In genomic region chr2:34815052-34815741, GRCh38 we compare ENCODE assay signal across 17 cellular contexts.
DNase-seq lines count a peak whose midpoint lies in the region; TF ChIP-seq lines count a peak whose summit lies in the region.
"Had no signal": no experiment of that assay in that cellular context is flagged by ENCODE, and none has a peak within 500 bp of the region (broad histone marks: within the 10 kb centered on the region; RNA-seq: fewer than 3 reads in every experiment).

No MANE protein-coding gene starts in this region.

- H4K20me1 ChIP-seq in smooth muscle cell (ENCODE audit: low read depth): no peaks in the 10 kb centered on the region
- H4K20me1 ChIP-seq: BLaER1 treated with 17β-estradiol and CSF1 and Interleukin-3, amounts not matched to agents 10 nM and 100 nM had no signal

- no peaks in the 10 kb centered on the region for H3K79me2 ChIP-seq in smooth muscle cell (ENCODE audit: low read depth)

- TF ChIP-seq CTCF in 22Rv1 (IDR thresholded peaks at IDR 0.05) (no peak), endodermal cell (conservative IDR thresholded peaks at IDR 0.05) (no peak), nephron progenitor cell (IDR thresholded peaks at IDR 0.05) (no peak), smooth muscle cell (IDR thresholded peaks at IDR 0.05; ENCODE audit: borderline replicate concordance, insufficient read depth, poor library complexity, severe bottlenecking) (no peak)

- H3K4me1 Mint-ChIP-seq in endodermal cell: peaks cover 17% of the 10 kb centered on the region
- H3K4me1 Mint-ChIP-seq in nephron progenitor cell: no peaks in the 10 kb centered on the region
- H3K4me1 Mint-ChIP-seq in activated naive CD8-positive, alpha-beta T cell treated with anti-CD3 and anti-CD28 coated beads for 36 hours: no peaks in the 10 kb centered on the region
- H3K4me1 Mint-ChIP-seq: CD4-positive, CD25-positive, alpha-beta regulatory T cell had no signal

- H3K27ac ChIP-seq in 22Rv1 (0 out of 2 replicates have a peak overlapping the region, but pooled peaks have one; percentile 25), endodermal cell (ENCODE audit: low read depth, low read length) (no peak overlapping the region), smooth muscle cell (ENCODE audit: low read depth) (no peak overlapping the region)
- H3K27ac ChIP-seq: BLaER1 treated with 17β-estradiol and CSF1 and Interleukin-3, amounts not matched to agents 10 nM and 100 nM; HL-60 had no signal

- 84 to 100% methylated on average over 3 to 4 of the region's 4 CpGs for WGBS in endodermal cell (ENCODE audit: insufficient coverage in 1 of 2, insufficient read length in 1 of 2), 2 experiments
- WGBS in smooth muscle cell (ENCODE audit: low lambda C conversion rate): 89% methylated on average over 4 of the region's 4 CpGs

- H3K4me1 ChIP-seq in endodermal cell (ENCODE audit: control insufficient read depth, insufficient read depth, low read length) (peaks cover 6% of the 10 kb centered on the region), smooth muscle cell (ENCODE audit: low read depth) (no peaks in the 10 kb centered on the region)
- H3K4me1 ChIP-seq: BLaER1 treated with 17β-estradiol and CSF1 and Interleukin-3, amounts not matched to agents 10 nM and 100 nM had no signal

- H3K27me3 ChIP-seq in endodermal cell (ENCODE audit: control insufficient read depth, insufficient read depth, low read length, poor library complexity, severe bottlenecking) (no peaks in the 10 kb centered on the region), smooth muscle cell (ENCODE audit: low read depth) (no peaks in the 10 kb centered on the region)
- H3K27me3 ChIP-seq: BLaER1 treated with 17β-estradiol and CSF1 and Interleukin-3, amounts not matched to agents 10 nM and 100 nM had no signal

- no peaks in the 10 kb centered on the region for H3K36me3 ChIP-seq in endodermal cell (ENCODE audit: control insufficient read depth, insufficient read depth, low read length)
- H3K36me3 ChIP-seq in smooth muscle cell (ENCODE audit: low read depth): no peaks in the 10 kb centered on the region
- H3K36me3 ChIP-seq: BLaER1 treated with 17β-estradiol and CSF1 and Interleukin-3, amounts not matched to agents 10 nM and 100 nM had no signal

- no peaks in the 10 kb centered on the region for H3K9me3 ChIP-seq in endodermal cell (ENCODE audit: control insufficient read depth, low read length)
- H3K9me3 ChIP-seq in smooth muscle cell (replicated peaks; ENCODE audit: low read depth): no peaks in the 10 kb centered on the region
- H3K9me3 ChIP-seq: BLaER1 treated with 17β-estradiol and CSF1 and Interleukin-3, amounts not matched to agents 10 nM and 100 nM had no signal

- H3K36me3 Mint-ChIP-seq in endodermal cell (ENCODE audit: low read depth) (peaks cover 3% of the 10 kb centered on the region), nephron progenitor cell (ENCODE audit: low read depth) (no peaks in the 10 kb centered on the region)
- H3K36me3 Mint-ChIP-seq in activated naive CD8-positive, alpha-beta T cell treated with anti-CD3 and anti-CD28 coated beads for 36 hours: no peaks in the 10 kb centered on the region
- H3K36me3 Mint-ChIP-seq: CD4-positive, CD25-positive, alpha-beta regulatory T cell had no signal

- no peak overlapping the region for H3K9ac ChIP-seq in endodermal cell (ENCODE audit: extremely low read depth, low read length, poor library complexity, severe bottlenecking)
- H3K9ac ChIP-seq in smooth muscle cell (ENCODE audit: low read depth): no peak overlapping the region
- H3K9ac ChIP-seq: BLaER1 treated with 17β-estradiol and CSF1 and Interleukin-3, amounts not matched to agents 10 nM and 100 nM had no signal

- no peaks in the 10 kb centered on the region for H3K27me3 Mint-ChIP-seq in endodermal cell (ENCODE audit: insufficient read depth)
- H3K27me3 Mint-ChIP-seq in nephron progenitor cell (ENCODE audit: low read depth, poor library complexity): no peaks in the 10 kb centered on the region
- H3K27me3 Mint-ChIP-seq in activated naive CD8-positive, alpha-beta T cell treated with anti-CD3 and anti-CD28 coated beads for 36 hours: no peaks in the 10 kb centered on the region
- H3K27me3 Mint-ChIP-seq: CD4-positive, CD25-positive, alpha-beta regulatory T cell had no signal

- H2AFZ ChIP-seq in smooth muscle cell (ENCODE audit: low read depth): no peak overlapping the region

- peaks cover 5% of the 10 kb centered on the region for H3K9me3 Mint-ChIP-seq in endodermal cell
- no peaks in the 10 kb centered on the region for H3K9me3 Mint-ChIP-seq in nephron progenitor cell
- peaks cover 3% of the 10 kb centered on the region for H3K9me3 Mint-ChIP-seq in activated naive CD8-positive, alpha-beta T cell treated with anti-CD3 and anti-CD28 coated beads for 36 hours

- no peak overlapping the region for H3K4me3 Mint-ChIP-seq in endodermal cell
- H3K4me3 Mint-ChIP-seq in nephron progenitor cell: no peak overlapping the region
- no peak overlapping the region for H3K4me3 Mint-ChIP-seq in activated naive CD8-positive, alpha-beta T cell treated with anti-CD3 and anti-CD28 coated beads for 36 hours
- H3K4me3 Mint-ChIP-seq: CD4-positive, CD25-positive, alpha-beta regulatory T cell had no signal

- H3K4me2 ChIP-seq in smooth muscle cell: no peak overlapping the region
- H3K4me2 ChIP-seq: BLaER1 treated with 17β-estradiol and CSF1 and Interleukin-3, amounts not matched to agents 10 nM and 100 nM had no signal

- no peaks in the 10 kb centered on the region for H3F3A ChIP-seq in smooth muscle cell (ENCODE audit: low read depth)

- H3K4me3 ChIP-seq in endodermal cell (ENCODE audit: low read length): no peak overlapping the region
- no peak overlapping the region for H3K4me3 ChIP-seq in smooth muscle cell
- H3K4me3 ChIP-seq: BLaER1 treated with 17β-estradiol and CSF1 and Interleukin-3, amounts not matched to agents 10 nM and 100 nM had no signal

- peak; percentile 48 for DNase-seq in NCI-H526 treated with DMSO at 0.1 percent for 48 hours (lab: John Stamatoyannopoulos, UW)
- no peak for DNase-seq in endodermal cell
- no peak for DNase-seq in nephron progenitor cell
- DNase-seq in NCI-H524 (lab: John Stamatoyannopoulos, UW): no peak
- DNase-seq in activated naive CD8-positive, alpha-beta T cell treated with anti-CD3 and anti-CD28 coated beads for 36 hours: no peak
- no peak for DNase-seq in smooth muscle cell (lab: John Stamatoyannopoulos, UW; ENCODE audit: unreplicated experiment)
- DNase-seq in NCI-H2227 (lab: John Stamatoyannopoulos, UW; ENCODE audit: unreplicated experiment): no peak
- DNase-seq: ACHN; Calu3; CD4-positive, CD25-positive, alpha-beta regulatory T cell; DMS 273 treated with DMSO at 0.1 percent for 48 hours; DMS79 treated with DMSO at 0.1 percent for 48 hours; EL; IMR-90 had no signal

- peak overlapping the region; percentile 17 for H3K27ac Mint-ChIP-seq in endodermal cell
- H3K27ac Mint-ChIP-seq in nephron progenitor cell: peak overlapping the region; percentile 52
- H3K27ac Mint-ChIP-seq in activated naive CD8-positive, alpha-beta T cell treated with anti-CD3 and anti-CD28 coated beads for 36 hours: no peak overlapping the region
- H3K27ac Mint-ChIP-seq: CD4-positive, CD25-positive, alpha-beta regulatory T cell had no signal
